ENCODE assay signal across 16 cellular contexts in the genomic region with DNA sequence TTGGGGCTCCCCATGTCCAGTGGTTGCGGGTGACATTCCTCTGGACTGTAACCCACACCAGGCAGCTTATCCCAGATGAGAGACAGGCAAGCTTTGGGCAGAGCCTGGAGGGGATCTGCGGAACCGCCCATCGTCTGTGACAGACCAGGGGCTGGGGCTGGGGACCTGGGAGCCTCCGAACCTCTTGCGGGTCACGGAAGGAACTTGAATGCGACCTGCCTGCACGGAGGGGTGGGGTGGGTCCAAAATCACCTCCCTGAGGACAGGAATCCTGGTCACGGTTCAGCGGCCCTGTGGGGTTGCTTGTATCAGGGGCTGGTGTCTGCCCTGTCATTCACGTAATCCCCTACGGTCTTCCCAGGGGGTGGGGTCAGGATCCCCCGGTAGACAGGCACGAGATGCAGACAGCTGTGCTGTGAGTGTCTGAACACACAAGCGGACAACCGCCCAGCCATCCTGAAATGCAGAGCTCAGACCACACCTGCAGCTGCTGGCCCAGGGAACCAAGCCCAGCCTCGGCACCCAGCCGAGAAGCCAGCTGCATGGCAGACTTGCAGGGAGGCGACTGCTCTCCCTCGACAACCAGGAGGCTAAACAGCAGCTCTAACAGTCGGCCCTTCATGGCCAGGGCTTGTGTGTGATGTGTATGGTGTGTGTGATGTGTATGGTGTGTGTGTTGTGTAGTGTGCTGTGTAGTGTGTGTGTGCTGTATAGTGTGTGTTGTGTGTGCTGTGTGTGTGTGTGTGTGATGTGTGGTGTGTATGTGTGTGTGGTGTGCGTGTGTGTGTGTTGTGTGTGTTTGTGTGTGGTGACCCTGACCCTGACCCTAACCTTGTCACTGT.
A peak's percentile ranks its signal among the peaks of the same experiment; 100 is the strongest.
DNase-seq lines count a peak whose midpoint lies in the region; ATAC-seq and TF ChIP-seq lines count a peak whose summit lies in the region.
"Had no signal": no experiment of that assay in that cellular context is flagged by ENCODE, and none has a peak within 500 bp of the region (broad histone marks: within the 10 kb centered on the region; RNA-seq: fewer than 3 reads in every experiment).

No MANE protein-coding gene starts in this region.

- H3K9me3 ChIP-seq in testis, result no peaks in the 10 kb centered on the region
- H3K9me3 ChIP-seq: neutrophil had no signal

- TF ChIP-seq CTCF in testis (IDR thresholded peaks at IDR 0.05), result no peak

- no peaks in the 10 kb centered on the region for H3K27me3 ChIP-seq in testis

- H3K36me3 ChIP-seq in testis (ENCODE audit: low read depth, missing control alignments), result no peaks in the 10 kb centered on the region
- H3K36me3 ChIP-seq: neutrophil had no signal

- H3K27ac ChIP-seq in testis, result no peak overlapping the region
- H3K27ac ChIP-seq: neutrophil had no signal

- H3K4me1 ChIP-seq in testis, result peaks cover 32% of the 10 kb centered on the region

- WGBS in testis, 2 donors, result 56 to 72% methylated on average over 18 to 23 of the region's 23 CpGs

- DNase-seq in NCI-H82 (lab: John Stamatoyannopoulos, UW) (peak; percentile 44), NCI-H82 treated with DMSO at 0.1 percent for 48 hours (lab: John Stamatoyannopoulos, UW; ENCODE audit: unreplicated experiment) (no peak), NCI-H2196 treated with DMSO at 0.1 percent for 48 hours (lab: John Stamatoyannopoulos, UW; ENCODE audit: unreplicated experiment) (peak; percentile 34), head of caudate nucleus (peak in 40 of 42 donors; percentile 18 to 80 (median 59)), testis (peak; percentile 24), KG1 (lab: John Stamatoyannopoulos, UW) (no peak)
- DNase-seq: activated CD4-positive, alpha-beta T cell treated with anti-CD3 and anti-CD28 coated beads for 36 hours; activated T-cell treated with anti-CD3 and anti-CD28 coated beads, Interleukin-2, amount 50 U/mL, for 48 hours; effector CD8-positive, alpha-beta T cell; KBM-7; stimulated activated CD4-positive, alpha-beta T cell treated with anti-CD3 and anti-CD28 coated beads, Interleukin-15, amount 100 ng/mL, for 24 hours; stimulated activated CD8-positive, alpha-beta memory T cell treated with anti-CD3 and anti-CD28 coated beads, Interleukin-4, amount 100 ng/mL, for 48 hours had no signal

- ATAC-seq in HG03025 (IDR thresholded peaks at IDR 0.05; ENCODE audit: low FRiP score, unreplicated experiment) (no peak), HG03135 (IDR thresholded peaks at IDR 0.05; ENCODE audit: unreplicated experiment) (no peak)
- ATAC-seq: activated CD4-positive, alpha-beta T cell treated with anti-CD3 and anti-CD28 coated beads for 36 hours; left lobe of liver had no signal

- TF ChIP-seq POLR2A in testis (IDR thresholded peaks at IDR 0.05), result no peak

- intact Hi-C loops in head of caudate nucleus (cut with DNase I) (no loop called here), testis (cut with DNase I; ENCODE audit: low total_unique reads) (no loop called here)

- H3K4me3 ChIP-seq in testis, result no peak overlapping the region

Comparison
In these comparisons a context has a peak if more than half of its experiments do, and no peak if none do; other contexts are left out.
1. DNase-seq: peak in NCI-H82 (single experiment), NCI-H2196 treated with DMSO at 0.1 percent for 48 hours (single experiment), head of caudate nucleus (40 of 42) and testis (single experiment); none in NCI-H82 treated with DMSO at 0.1 percent for 48 hours (single experiment) and KG1 (single experiment).